28 cellular contexts compared by ENCODE assay signal in the genomic region with DNA sequence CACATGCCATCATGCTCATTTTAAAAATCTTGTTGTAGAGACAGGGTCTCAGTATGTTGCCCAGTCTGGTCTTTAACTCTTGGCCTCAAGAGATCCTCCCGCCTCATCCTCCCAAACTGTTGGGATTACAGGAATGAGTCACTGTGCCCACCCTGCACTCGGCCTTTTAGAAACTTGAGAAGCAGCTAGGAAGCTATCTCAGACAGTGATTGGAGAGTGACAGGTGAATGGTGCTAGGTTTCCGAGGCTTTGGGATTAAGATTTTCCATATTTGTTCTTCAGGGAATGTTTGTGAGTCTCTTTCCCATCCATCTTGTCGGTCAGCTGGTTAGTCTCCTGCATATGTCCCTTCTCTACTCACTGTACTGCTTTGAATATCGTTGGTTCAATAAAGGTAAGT.
"Had no signal": no experiment of that assay in that cellular context is flagged by ENCODE, and none has a peak within 500 bp of the region (broad histone marks: within the 10 kb centered on the region; RNA-seq: fewer than 3 reads in every experiment).

No MANE protein-coding gene starts in this region.

- H3K4me1 Mint-ChIP-seq: activated CD4-positive, alpha-beta T cell treated with anti-CD3 and anti-CD28 coated beads for 36 hours; activated T-helper 17 cell treated with anti-CD3 and anti-CD28 coated beads, Interleukin-2, amount 50 U/mL, for 72 hours; brain; T-cell had no signal

- DNase-seq: activated CD4-positive, alpha-beta memory T cell treated with anti-CD3 and anti-CD28 coated beads for 36 hours; activated CD4-positive, alpha-beta T cell treated with anti-CD3 and anti-CD28 coated beads for 36 hours; activated CD4-positive, alpha-beta T cell treated with anti-CD3 and anti-CD28 coated beads, Interleukin-2, amount 10 ng/mL, durations not matched to agents 24 days and 14 days; activated CD4-positive, CD25-positive, alpha-beta regulatory T cell; activated CD4-positive, CD25-positive, alpha-beta regulatory T cell treated with anti-CD3 and anti-CD28 coated beads, Interleukin-2, amount 50 U/mL, for 72 hours; activated CD8-positive, alpha-beta memory T cell treated with anti-CD3 and anti-CD28 coated beads, Interleukin-2, amount 10 ng/mL, durations not matched to agents 7 days and 5 days; activated CD8-positive, alpha-beta memory T cell treated with anti-CD3 and anti-CD28 coated beads, Interleukin-2, amount 50 U/mL, for 4 hours; activated CD8-positive, alpha-beta T cell treated with anti-CD3 and anti-CD28 coated beads, Interleukin-2, amount 10 ng/mL, durations not matched to agents 7 days and 5 days; activated effector memory CD4-positive, alpha-beta T cell treated with Interleukin-2 at 50 U/mL for 16 hours; activated gamma-delta T cell treated with Interleukin-2 at 50 U/mL for 16 hours; activated naive CD4-positive, alpha-beta T cell treated with anti-CD3 and anti-CD28 coated beads, Interleukin-2, amount 50 U/mL, for 16 hours; activated naive CD4-positive, alpha-beta T cell treated with Interleukin-2 at 50 U/mL for 16 hours; activated T-cell treated with anti-CD3 and anti-CD28 coated beads, Interleukin-2, amount 50 U/mL, for 1 hour; central memory CD4-positive, alpha-beta T cell; cerebellar nuclear complex; colonic mucosa; effector CD8-positive, alpha-beta T cell; esophagus squamous epithelium; foreskin melanocyte; heart right ventricle; T-cell; T1000 had no signal

- H3K27ac Mint-ChIP-seq: activated CD4-positive, alpha-beta memory T cell treated with anti-CD3 and anti-CD28 coated beads for 36 hours; activated CD4-positive, alpha-beta T cell treated with anti-CD3 and anti-CD28 coated beads for 36 hours; activated CD4-positive, alpha-beta T cell treated with anti-CD3 and anti-CD28 coated beads, Interleukin-2, amount 10 ng/mL, durations not matched to agents 24 days and 14 days; activated CD8-positive, alpha-beta memory T cell treated with anti-CD3 and anti-CD28 coated beads, Interleukin-2, amount 10 ng/mL, durations not matched to agents 7 days and 5 days; activated CD8-positive, alpha-beta T cell treated with anti-CD3 and anti-CD28 coated beads, Interleukin-2, amount 10 ng/mL, durations not matched to agents 7 days and 5 days; activated naive CD8-positive, alpha-beta T cell; activated T-helper 17 cell treated with anti-CD3 and anti-CD28 coated beads, Interleukin-2, amount 50 U/mL, for 72 hours; brain; T-cell; T-helper 1 cell treated with Interleukin-12 subunit alpha and Interleukin-12 subunit beta and Interleukin-4 antibody, amounts not matched to agents 30 μg/mL and 1 μg/mL, for 36 hours; T-helper 2 cell treated with Interferon-gamma antibody and Interleukin-4, amounts not matched to agents 5 μg/mL and 100 μg/mL, for 36 hours had no signal

- H3K4me3 Mint-ChIP-seq: activated CD4-positive, alpha-beta memory T cell treated with anti-CD3 and anti-CD28 coated beads for 36 hours; activated CD4-positive, alpha-beta T cell treated with anti-CD3 and anti-CD28 coated beads for 36 hours; activated CD4-positive, alpha-beta T cell treated with anti-CD3 and anti-CD28 coated beads, Interleukin-2, amount 10 ng/mL, durations not matched to agents 24 days and 14 days; activated CD8-positive, alpha-beta memory T cell treated with anti-CD3 and anti-CD28 coated beads, Interleukin-2, amount 10 ng/mL, durations not matched to agents 7 days and 5 days; activated CD8-positive, alpha-beta T cell treated with anti-CD3 and anti-CD28 coated beads, Interleukin-2, amount 10 ng/mL, durations not matched to agents 7 days and 5 days; activated naive CD8-positive, alpha-beta T cell; activated T-helper 17 cell treated with anti-CD3 and anti-CD28 coated beads, Interleukin-2, amount 50 U/mL, for 72 hours; T-cell; T-helper 1 cell treated with Interleukin-12 subunit alpha and Interleukin-12 subunit beta and Interleukin-4 antibody, amounts not matched to agents 30 μg/mL and 1 μg/mL, for 36 hours; T-helper 2 cell treated with Interferon-gamma antibody and Interleukin-4, amounts not matched to agents 5 μg/mL and 100 μg/mL, for 36 hours had no signal

- ATAC-seq: activated CD4-positive, alpha-beta T cell treated with anti-CD3 and anti-CD28 coated beads for 36 hours; activated CD8-positive, alpha-beta memory T cell treated with anti-CD3 and anti-CD28 coated beads, Interleukin-2, amount 10 ng/mL, durations not matched to agents 7 days and 5 days; activated CD8-positive, alpha-beta T cell treated with anti-CD3 and anti-CD28 coated beads, Interleukin-2, amount 10 ng/mL, durations not matched to agents 7 days and 5 days; activated T-helper 17 cell treated with anti-CD3 and anti-CD28 coated beads, Interleukin-2, amount 50 U/mL, for 72 hours; gastroesophageal sphincter; heart right ventricle; T-cell had no signal

- H3K27me3 Mint-ChIP-seq: activated CD4-positive, alpha-beta memory T cell treated with anti-CD3 and anti-CD28 coated beads for 36 hours; activated CD4-positive, alpha-beta T cell treated with anti-CD3 and anti-CD28 coated beads for 36 hours; activated CD4-positive, alpha-beta T cell treated with anti-CD3 and anti-CD28 coated beads, Interleukin-2, amount 10 ng/mL, durations not matched to agents 24 days and 14 days; activated CD8-positive, alpha-beta memory T cell treated with anti-CD3 and anti-CD28 coated beads, Interleukin-2, amount 10 ng/mL, durations not matched to agents 7 days and 5 days; activated naive CD8-positive, alpha-beta T cell; activated T-helper 17 cell treated with anti-CD3 and anti-CD28 coated beads, Interleukin-2, amount 50 U/mL, for 72 hours; brain; T-cell had no signal

- H3K9me3 Mint-ChIP-seq: activated CD4-positive, alpha-beta memory T cell treated with anti-CD3 and anti-CD28 coated beads for 36 hours; activated CD4-positive, alpha-beta T cell treated with anti-CD3 and anti-CD28 coated beads, Interleukin-2, amount 10 ng/mL, durations not matched to agents 24 days and 14 days; activated T-helper 17 cell treated with anti-CD3 and anti-CD28 coated beads, Interleukin-2, amount 50 U/mL, for 72 hours; brain; T-cell; T-helper 1 cell treated with Interleukin-12 subunit alpha and Interleukin-12 subunit beta and Interleukin-4 antibody, amounts not matched to agents 30 μg/mL and 1 μg/mL, for 36 hours; T-helper 2 cell treated with Interferon-gamma antibody and Interleukin-4, amounts not matched to agents 5 μg/mL and 100 μg/mL, for 36 hours had no signal
